ENCODE assay signal across 9 cellular contexts in genomic region chr2:45567974-45568789, GRCh38. TPM values are rescaled to one million over a fixed set of nuclear protein-coding genes. Genes with fewer than 3 reads are reported as not detected.
A peak's percentile ranks its signal among the peaks of the same experiment; 100 is the strongest.
DNase-seq lines count a peak whose midpoint lies in the region; ATAC-seq and TF ChIP-seq lines count a peak whose summit lies in the region.
"Had no signal": no experiment of that assay in that cellular context is flagged by ENCODE, and none has a peak within 500 bp of the region (broad histone marks: within the 10 kb centered on the region; RNA-seq: fewer than 3 reads in every experiment).

No MANE protein-coding gene starts in this region.

- peaks cover 8% of the 10 kb centered on the region for H3K4me1 Mint-ChIP-seq in Caco-2 (ENCODE audit: low read depth, unreplicated experiment)
- peaks cover 22% of the 10 kb centered on the region for H3K4me1 Mint-ChIP-seq in activated T-helper 1 cell treated with anti-CD3 and anti-CD28 coated beads, Interleukin-12 subunit alpha, Interleukin-12 subunit beta, Interleukin-2, Interleukin-4 antibody, amounts not matched to agents 30 ng/mL and 10 ng/mL and 1 ng/mL, durations not matched to agents 14 hours and 24 hours and 36 hours (ENCODE audit: low read depth)

- peak overlapping the region; percentile 46 to 78 for H3K27ac ChIP-seq in liver (ENCODE audit: low read depth in 1 of 2, low read length in 2 of 2)

- TF ChIP-seq RAD21 in liver (IDR thresholded peaks at IDR 0.05) = no peak

- DNase-seq in Caco-2 (no peak), cortex of kidney (lab: John Stamatoyannopoulos, UW) (no peak), COLO829 (ENCODE audit: low spot score) (no peak), NCI-H2029 (lab: John Stamatoyannopoulos, UW) (no peak)
- DNase-seq in activated T-helper 1 cell treated with anti-CD3 and anti-CD28 coated beads, Interleukin-12 subunit alpha, Interleukin-12 subunit beta, Interleukin-2, Interleukin-4 antibody, amounts not matched to agents 30 ng/mL and 10 ng/mL and 1 ng/mL, durations not matched to agents 14 hours and 24 hours and 36 hours (ENCODE audit: low spot score) = peak; percentile 10

- intact Hi-C loops in Caco-2 (cut with micrococcal nuclease; ENCODE audit: unreplicated experiment) = no loop called here
- intact Hi-C loops in activated T-helper 1 cell treated with anti-CD3 and anti-CD28 coated beads, Interleukin-12 subunit alpha, Interleukin-12 subunit beta, Interleukin-2, Interleukin-4 antibody, amounts not matched to agents 30 ng/mL and 10 ng/mL and 1 ng/mL, durations not matched to agents 14 hours and 24 hours and 36 hours (cut with micrococcal nuclease) = loop anchor here (1.0 to 5.0 kb wide), 5 partner anchors 43 to 1207 kb away; partner anchors contain the start of genes CAMKMT, PREPL and SRBD1

- no peaks in the 10 kb centered on the region for H3K27me3 ChIP-seq in Caco-2 (replicated peaks; ENCODE audit: control insufficient read depth, insufficient read depth, low read length)
- no peaks in the 10 kb centered on the region for H3K27me3 ChIP-seq in liver (ENCODE audit: control insufficient read depth in 4 of 4, insufficient read depth in 4 of 4, low read length in 3 of 4)

- peak overlapping the region; percentile 57 for H3K27ac Mint-ChIP-seq in Caco-2 (ENCODE audit: unreplicated experiment)
- H3K27ac Mint-ChIP-seq in activated T-helper 1 cell treated with anti-CD3 and anti-CD28 coated beads, Interleukin-12 subunit alpha, Interleukin-12 subunit beta, Interleukin-2, Interleukin-4 antibody, amounts not matched to agents 30 ng/mL and 10 ng/mL and 1 ng/mL, durations not matched to agents 14 hours and 24 hours and 36 hours = peak overlapping the region; percentile 94

- ATAC-seq in GM19467 (IDR thresholded peaks at IDR 0.05; ENCODE audit: unreplicated experiment) (peak; percentile 80), HG03460 (IDR thresholded peaks at IDR 0.05; ENCODE audit: unreplicated experiment) (peak; percentile 95)
- ATAC-seq: HCT116 had no signal

- POLR2A ChIA-PET in Caco-2 (lab: Charles Lee) = no interaction called here

- 61% methylated on average over 5 of the region's 5 CpGs for whole genome bisulfite sequencing in liver

- H3K4me1 ChIP-seq in Caco-2 = no peaks in the 10 kb centered on the region
- peaks cover 0 to 3% (median 0%) of the 10 kb centered on the region in 4 donors for H3K4me1 ChIP-seq in liver (ENCODE audit: control insufficient read depth in 4 of 4, insufficient read depth in 4 of 4, low read length in 3 of 4)

- H3K36me3 ChIP-seq in Caco-2 (ENCODE audit: control insufficient read depth, insufficient read depth, low read length) = no peaks in the 10 kb centered on the region
- H3K36me3 ChIP-seq in liver (ENCODE audit: control insufficient read depth in 4 of 4, insufficient read depth in 3 of 4, low read depth in 1 of 4, low read length in 3 of 4) = peaks cover 0 to 7% (median 0%) of the 10 kb centered on the region in 4 donors

- H3K9me3 Mint-ChIP-seq in Caco-2 (ENCODE audit: unreplicated experiment) = peaks cover 8% of the 10 kb centered on the region
- H3K9me3 Mint-ChIP-seq in activated T-helper 1 cell treated with anti-CD3 and anti-CD28 coated beads, Interleukin-12 subunit alpha, Interleukin-12 subunit beta, Interleukin-2, Interleukin-4 antibody, amounts not matched to agents 30 ng/mL and 10 ng/mL and 1 ng/mL, durations not matched to agents 14 hours and 24 hours and 36 hours = peaks cover 12% of the 10 kb centered on the region

- CTCF ChIA-PET in Caco-2 (lab: Charles Lee) = no interaction called here

- peak overlapping the region in 1 of 2 donors; percentile 55 for H3K9ac ChIP-seq in liver (ENCODE audit: low read depth in 1 of 2, low read length in 2 of 2)

- H3K27me3 Mint-ChIP-seq in Caco-2 (ENCODE audit: insufficient read depth, unreplicated experiment) = no peaks in the 10 kb centered on the region
- H3K27me3 Mint-ChIP-seq in activated T-helper 1 cell treated with anti-CD3 and anti-CD28 coated beads, Interleukin-12 subunit alpha, Interleukin-12 subunit beta, Interleukin-2, Interleukin-4 antibody, amounts not matched to agents 30 ng/mL and 10 ng/mL and 1 ng/mL, durations not matched to agents 14 hours and 24 hours and 36 hours (ENCODE audit: insufficient read depth) = no peaks in the 10 kb centered on the region

- BruUV-seq in Caco-2 (replicated peaks; lab: Mats Ljungman, UMichigan) = no TSS peak

- peaks cover under 1% of the 10 kb centered on the region for H3K36me3 Mint-ChIP-seq in Caco-2 (ENCODE audit: insufficient read depth, unreplicated experiment)
- peaks cover 36% of the 10 kb centered on the region for H3K36me3 Mint-ChIP-seq in activated T-helper 1 cell treated with anti-CD3 and anti-CD28 coated beads, Interleukin-12 subunit alpha, Interleukin-12 subunit beta, Interleukin-2, Interleukin-4 antibody, amounts not matched to agents 30 ng/mL and 10 ng/mL and 1 ng/mL, durations not matched to agents 14 hours and 24 hours and 36 hours (ENCODE audit: low read depth)

- H3K9me3 ChIP-seq in Caco-2 (no peaks in the 10 kb centered on the region), liver (ENCODE audit: control insufficient read depth in 4 of 4, low read length in 3 of 4) (no peaks in the 10 kb centered on the region)

- H3K4me3 Mint-ChIP-seq in Caco-2 (ENCODE audit: unreplicated experiment) = no peak overlapping the region
- H3K4me3 Mint-ChIP-seq in activated T-helper 1 cell treated with anti-CD3 and anti-CD28 coated beads, Interleukin-12 subunit alpha, Interleukin-12 subunit beta, Interleukin-2, Interleukin-4 antibody, amounts not matched to agents 30 ng/mL and 10 ng/mL and 1 ng/mL, durations not matched to agents 14 hours and 24 hours and 36 hours = peak overlapping the region; percentile 77

- H3K4me3 ChIP-seq in Caco-2 (ENCODE audit: low read depth, low read length) (no peak overlapping the region), liver (ENCODE audit: low read depth in 1 of 3, low read length in 3 of 3) (no peak overlapping the region)

- no peak for TF ChIP-seq CTCF in Caco-2 (IDR thresholded peaks at IDR 0.05; ENCODE audit: insufficient read depth in 1 of 2, low read depth in 1 of 2, low read length in 1 of 2, severe bottlenecking in 1 of 2, unreplicated experiment in 1 of 2)
- no peak for TF ChIP-seq CTCF in liver (IDR thresholded peaks at IDR 0.05; ENCODE audit: low read depth, low read length, missing input control)

TF ChIP-seq in liver, 16 proteins besides CTCF, POLR2A, EP300 and RAD21:
- TF ChIP-seq EGR1 (IDR thresholded peaks at IDR 0.05; ENCODE audit: low read depth in 2 of 2) (no peak), SP1 (IDR thresholded peaks at IDR 0.05) (peak; percentile 51), GABPA (IDR thresholded peaks at IDR 0.05 in 1 of 2, conservative IDR thresholded peaks at IDR 0.05 in 1 of 2) (peak in 1 of 2 donors; percentile 33)

RNA-seq across cellular contexts. Expression of gene SRBD1, which starts 42.9 kb away (rescaled TPM):
- total RNA-seq in Caco-2 (2022) = 15.8 and 16.6 TPM in 2 replicates
- 15.2 and 18.3 TPM in 2 replicates for total RNA-seq in activated T-helper 1 cell treated with anti-CD3 and anti-CD28 coated beads, Interleukin-12 subunit alpha, Interleukin-12 subunit beta, Interleukin-2, Interleukin-4 antibody, amounts not matched to agents 30 ng/mL and 10 ng/mL and 1 ng/mL, durations not matched to agents 14 hours and 24 hours and 36 hours
- total RNA-seq in liver = 10 to 100 TPM; 14.3 to 22.2 TPM
- 1 to 10 TPM; 4.0 to 5.7 TPM for polyA plus RNA-seq in liver
